In genomic region chr6:4871825-4872224, GRCh38 we compare ENCODE assay signal across 21 cellular contexts.
"Had no signal": no experiment of that assay in that cellular context is flagged by ENCODE, and none has a peak within 500 bp of the region (broad histone marks: within the 10 kb centered on the region; RNA-seq: fewer than 3 reads in every experiment).

No MANE protein-coding gene starts in this region.

- H3K27me3 ChIP-seq: brain microvascular endothelial cell, cardiac muscle cell had no signal

- H3K27ac ChIP-seq: brain microvascular endothelial cell, cardiac muscle cell had no signal

- H3K4me3 ChIP-seq: cardiac muscle cell had no signal

- DNase-seq: activated B cell treated with CpG ODN at 0.5 μM for 24 hours; activated CD4-positive, alpha-beta T cell treated with anti-CD3 and anti-CD28 coated beads for 1 hour; activated CD4-positive, alpha-beta T cell treated with anti-CD3 and anti-CD28 coated beads, Interleukin-2, amount 10 ng/mL, durations not matched to agents 24 days and 14 days; activated CD4-positive, alpha-beta T cell treated with anti-CD3 and anti-CD28 coated beads, Interleukin-2, amount 50 U/mL, for 48 hours; activated effector memory CD4-positive, alpha-beta T cell treated with anti-CD3 and anti-CD28 coated beads, Interleukin-2, amount 50 U/mL, for 16 hours; activated naive CD4-positive, alpha-beta T cell treated with Interleukin-2 at 50 U/mL for 16 hours; activated T-cell treated with anti-CD3 and anti-CD28 coated beads, Interleukin-2, amount 50 U/mL, for 4 hours; brain microvascular endothelial cell; KG1; NCI-H1048; NCI-H1417; NCI-H1930; NCI-H2171 treated with DMSO at 0.1 percent for 48 hours; NCI-H226; NCI-H526 treated with DMSO at 0.1 percent for 48 hours; PC-3; SHP77 treated with DMSO at 0.1 percent for 48 hours; T-helper 17 cell; T-helper 9 cell had no signal

- H3K36me3 ChIP-seq: brain microvascular endothelial cell, cardiac muscle cell had no signal

- H3K27ac Mint-ChIP-seq: activated B cell treated with CpG ODN at 0.5 μM for 24 hours; activated CD4-positive, alpha-beta T cell treated with anti-CD3 and anti-CD28 coated beads, Interleukin-2, amount 10 ng/mL, durations not matched to agents 24 days and 14 days; activated naive CD4-positive, alpha-beta T cell treated with anti-CD3 and anti-CD28 coated beads, Interleukin-2, amount 50 U/mL, for 72 hours; T-helper 17 cell had no signal

- H3K4me3 Mint-ChIP-seq: activated B cell treated with CpG ODN at 0.5 μM for 24 hours; activated CD4-positive, alpha-beta T cell treated with anti-CD3 and anti-CD28 coated beads, Interleukin-2, amount 10 ng/mL, durations not matched to agents 24 days and 14 days; activated T-cell treated with anti-CD3 and anti-CD28 coated beads, Interleukin-2, amount 50 U/mL, for 4 hours; T-helper 17 cell had no signal

- H3K27me3 Mint-ChIP-seq: activated B cell treated with CpG ODN at 0.5 μM for 24 hours; activated CD4-positive, alpha-beta T cell treated with anti-CD3 and anti-CD28 coated beads, Interleukin-2, amount 10 ng/mL, durations not matched to agents 24 days and 14 days; T-helper 17 cell had no signal

- ATAC-seq: activated naive CD4-positive, alpha-beta T cell treated with anti-CD3 and anti-CD28 coated beads, Interleukin-2, amount 50 U/mL, for 72 hours; activated T-cell treated with anti-CD3 and anti-CD28 coated beads, Interleukin-2, amount 50 U/mL, for 4 hours; PC-3; T-helper 17 cell had no signal
